Comparison of ENCODE assay signal across 8 cellular contexts in genomic region chr19:17512574-17512939, GRCh38. TPM values are rescaled to one million over a fixed set of nuclear protein-coding genes. Genes with fewer than 3 reads are reported as not detected.
A peak's percentile ranks its signal among the peaks of the same experiment; 100 is the strongest.
DNase-seq lines count a peak whose midpoint lies in the region; TF ChIP-seq lines count a peak whose summit lies in the region.

No MANE protein-coding gene starts in this region.

- no peak for TF ChIP-seq RAD21 in liver (IDR thresholded peaks at IDR 0.05)

- H3K4me3 ChIP-seq in adrenal gland (peak overlapping the region in 3 of 4 donors; percentile 88 to 98 (median 90)), liver (ENCODE audit: low read depth in 1 of 3, low read length in 3 of 3) (peak overlapping the region; percentile 62 to 84 (median 82)), tibial nerve (peak overlapping the region; percentile 85 to 94 (median 90))

- H3K9me3 Mint-ChIP-seq in activated naive CD4-positive, alpha-beta T cell treated with anti-CD3 and anti-CD28 coated beads for 36 hours: peaks cover 5% of the 10 kb centered on the region

- H3K36me3 ChIP-seq in adrenal gland (replicated peaks in 1 of 2): peaks cover 0 to 9% of the 10 kb centered on the region in 2 donors
- peaks cover 0 to 10% (median 7%) of the 10 kb centered on the region in 4 donors for H3K36me3 ChIP-seq in liver (ENCODE audit: control insufficient read depth in 4 of 4, insufficient read depth in 3 of 4, low read depth in 1 of 4, low read length in 3 of 4)
- peaks cover under 1 to 25% (median 4%) of the 10 kb centered on the region in 3 donors for H3K36me3 ChIP-seq in tibial nerve

- H3K4me1 ChIP-seq in adrenal gland (replicated peaks in 1 of 2) (peaks cover 23 to 30% of the 10 kb centered on the region in 2 donors), liver (ENCODE audit: control insufficient read depth in 4 of 4, insufficient read depth in 4 of 4, low read length in 3 of 4) (peaks cover 4 to 18% (median 16%) of the 10 kb centered on the region in 4 donors), tibial nerve (peaks cover 6 to 54% (median 33%) of the 10 kb centered on the region in 4 donors)

- no peaks in the 10 kb centered on the region for H3K27me3 Mint-ChIP-seq in activated naive CD4-positive, alpha-beta T cell treated with anti-CD3 and anti-CD28 coated beads for 36 hours (ENCODE audit: low read depth)

- CTCF ChIA-PET in activated naive CD4-positive, alpha-beta T cell treated with anti-CD3 and anti-CD28 coated beads for 36 hours (lab: Charles Lee): interaction anchor here (0.6 to 1.5 kb wide), 3 partner anchors 11 to 154 kb away, joined by 3 to 4 read pairs (median 4); no protein-coding TSS in a partner anchor

- no peak for TF ChIP-seq POLR2A in adrenal gland (IDR thresholded peaks at IDR 0.05)
- no peak for TF ChIP-seq POLR2A in tibial nerve (IDR thresholded peaks at IDR 0.05)

- intact Hi-C loops in activated naive CD4-positive, alpha-beta T cell treated with anti-CD3 and anti-CD28 coated beads for 36 hours (cut with micrococcal nuclease): loop anchor here (5.0 kb wide), 2 partner anchors 205 to 345 kb away; partner anchors contain the start of genes DDA1, MRPL34 and RPL18A
- intact Hi-C loops in adrenal gland (cut with DNase I): no loop called here

- H3K27ac Mint-ChIP-seq in activated naive CD4-positive, alpha-beta T cell treated with anti-CD3 and anti-CD28 coated beads for 36 hours: peak overlapping the region; percentile 68

- TF ChIP-seq CTCF in adrenal gland (IDR thresholded peaks at IDR 0.05) (no peak), liver (IDR thresholded peaks at IDR 0.05; ENCODE audit: low read depth, low read length, missing input control) (no peak), tibial nerve (IDR thresholded peaks at IDR 0.05) (no peak)

- peak overlapping the region; percentile 93 for H3K4me3 Mint-ChIP-seq in activated naive CD4-positive, alpha-beta T cell treated with anti-CD3 and anti-CD28 coated beads for 36 hours

- TF ChIP-seq EP300 in tibial nerve (IDR thresholded peaks at IDR 0.05): no peak

- H3K27ac ChIP-seq in adrenal gland (peak overlapping the region in 3 of 5 donors; percentile 99), liver (ENCODE audit: low read depth in 1 of 2, low read length in 2 of 2) (peak overlapping the region; percentile 96 to 99), tibial nerve (peak overlapping the region; percentile 93 to 100 (median 98))

- peak overlapping the region; percentile 23 to 57 for H3K9ac ChIP-seq in liver (ENCODE audit: low read depth in 1 of 2, low read length in 2 of 2)

- H3K4me1 Mint-ChIP-seq in activated naive CD4-positive, alpha-beta T cell treated with anti-CD3 and anti-CD28 coated beads for 36 hours (ENCODE audit: low read depth): peaks cover 36% of the 10 kb centered on the region

- H3K9me3 ChIP-seq in adrenal gland (replicated peaks in 1 of 3) (no peaks in the 10 kb centered on the region), liver (ENCODE audit: control insufficient read depth in 4 of 4, low read length in 3 of 4) (peaks cover 0 to 3% (median 1%) of the 10 kb centered on the region in 4 donors), tibial nerve (peaks cover 0 to 7% (median under 1%) of the 10 kb centered on the region in 4 donors)

- 51 to 61% (median 60%) methylated on average over 5 to 9 of the region's 9 CpGs for whole genome bisulfite sequencing in adrenal gland, 4 donors
- 58% methylated on average over 9 of the region's 9 CpGs for WGBS in liver
- WGBS in tibial nerve, 2 donors: 55 to 59% methylated on average over 8 to 9 of the region's 9 CpGs

- H3K27me3 ChIP-seq in adrenal gland (no peaks in the 10 kb centered on the region), liver (ENCODE audit: control insufficient read depth in 4 of 4, insufficient read depth in 4 of 4, low read length in 3 of 4) (no peaks in the 10 kb centered on the region), tibial nerve (no peaks in the 10 kb centered on the region)

- DNase-seq in activated naive CD4-positive, alpha-beta T cell treated with anti-CD3 and anti-CD28 coated beads for 36 hours: no peak
- no peak for DNase-seq in activated naive CD4-positive, alpha-beta T cell treated with anti-CD3 and anti-CD28 coated beads, Interleukin-2, amount 50 U/mL, for 16 hours
- DNase-seq in adrenal gland: no peak
- DNase-seq in tibial nerve (ENCODE audit: low spot score in 2 of 2): no peak
- DNase-seq in Ammon's horn (ENCODE audit: low spot score): no peak
- DNase-seq in NCI-H146 (lab: John Stamatoyannopoulos, UW): no peak
- no peak for DNase-seq in GM19238 (ENCODE audit: insufficient read length, low spot score)

- H3K36me3 Mint-ChIP-seq in activated naive CD4-positive, alpha-beta T cell treated with anti-CD3 and anti-CD28 coated beads for 36 hours (ENCODE audit: low read depth): peaks cover 17% of the 10 kb centered on the region

TF ChIP-seq in liver, 16 proteins besides CTCF, POLR2A, EP300 and RAD21:
- TF ChIP-seq FOXA2 (IDR thresholded peaks at IDR 0.05): no peak
- no peak for TF ChIP-seq SP1 (IDR thresholded peaks at IDR 0.05)
- no peak for TF ChIP-seq GABPA (IDR thresholded peaks at IDR 0.05 in 1 of 2, conservative IDR thresholded peaks at IDR 0.05 in 1 of 2)
- TF ChIP-seq FOXA1 (IDR thresholded peaks at IDR 0.05): no peak
- no peak for TF ChIP-seq RXRA (IDR thresholded peaks at IDR 0.05)
- TF ChIP-seq MAX (IDR thresholded peaks at IDR 0.05): no peak
- TF ChIP-seq EGR1 (IDR thresholded peaks at IDR 0.05; ENCODE audit: low read depth in 2 of 2): no peak
- no peak for TF ChIP-seq JUND (IDR thresholded peaks at IDR 0.05)

RNA-seq across cellular contexts. Expression of gene PGLS, which starts 1.1 kb away (rescaled TPM):
- 10 to 100 TPM; 54.5 to 58.0 TPM for total RNA-seq in activated naive CD4-positive, alpha-beta T cell treated with anti-CD3 and anti-CD28 coated beads for 36 hours
- total RNA-seq in adrenal gland: 100 to 1,000 TPM in 7 of 8 donors, 10 to 100 TPM in 1; 80.4 to 181 (median 129) TPM
- polyA plus RNA-seq in adrenal gland: 100 to 1,000 TPM in 2 of 3 donors, 10 to 100 TPM in 1; 36.1 to 200 (median 134) TPM
- total RNA-seq in liver: 10 to 100 TPM; 16.9 to 25.7 TPM
- polyA plus RNA-seq in liver: 10 to 100 TPM; 32.8 to 62.2 TPM
- 10 to 100 TPM; 82.2 to 96.7 (median 92.2) TPM for total RNA-seq in tibial nerve

RNA-seq across cellular contexts. Expression of gene SLC27A1, which starts 42.2 kb away (rescaled TPM):
- total RNA-seq in activated naive CD4-positive, alpha-beta T cell treated with anti-CD3 and anti-CD28 coated beads for 36 hours: 1 to 10 TPM; 1.2 to 1.7 TPM
- 100 to 1,000 TPM in 1 of 8 donors, 10 to 100 TPM in 7; 22.1 to 107 (median 56.8) TPM for total RNA-seq in adrenal gland
- polyA plus RNA-seq in adrenal gland: 10 to 100 TPM in 2 of 3 donors, 1 to 10 TPM in 1; 6.8 to 78.8 (median 33.3) TPM
- 1 to 10 TPM; 3.5 to 7.4 TPM for total RNA-seq in liver
- 1 to 10 TPM; 2.4 to 4.4 TPM for polyA plus RNA-seq in liver
- 10 to 100 TPM; 30.6 to 69.3 (median 55.9) TPM for total RNA-seq in tibial nerve

RNA-seq across cellular contexts. Expression of gene COLGALT1, which starts 42.9 kb away (rescaled TPM):
- 10 to 100 TPM; 36.8 to 37.3 TPM for total RNA-seq in activated naive CD4-positive, alpha-beta T cell treated with anti-CD3 and anti-CD28 coated beads for 36 hours
- total RNA-seq in adrenal gland (10 to 100 TPM; 38.3 to 79.1 (median 61.6) TPM), liver (10 to 100 TPM; 22.4 to 32.2 TPM), tibial nerve (100 to 1,000 TPM in 1 of 4 donors, 10 to 100 TPM in 3; 74.5 to 141 (median 88.2) TPM)
- polyA plus RNA-seq in adrenal gland (10 to 100 TPM; 30.7 to 81.0 (median 39.8) TPM), liver (10 to 100 TPM; 14.4 to 22.5 TPM)

RNA-seq across cellular contexts. Expression of gene NXNL1, which starts 51.8 kb away (rescaled TPM):
- not detected for total RNA-seq in activated naive CD4-positive, alpha-beta T cell treated with anti-CD3 and anti-CD28 coated beads for 36 hours
- total RNA-seq in adrenal gland: 1 to 10 TPM in 2 of 8 donors, under 1 TPM in 3, not detected in 3; 0.41 to 2.7 (median 0.92) TPM
- polyA plus RNA-seq in adrenal gland: 1 to 10 TPM in 2 of 3 donors, not detected in 1; 2.6 to 4.8 TPM
- total RNA-seq in liver: not detected
- not detected for polyA plus RNA-seq in liver
- total RNA-seq in tibial nerve: under 1 TPM in 1 of 4 donors, not detected in 3; 0.44 TPM
